ENCODE assay signal across 10 cellular contexts in the genomic region with DNA sequence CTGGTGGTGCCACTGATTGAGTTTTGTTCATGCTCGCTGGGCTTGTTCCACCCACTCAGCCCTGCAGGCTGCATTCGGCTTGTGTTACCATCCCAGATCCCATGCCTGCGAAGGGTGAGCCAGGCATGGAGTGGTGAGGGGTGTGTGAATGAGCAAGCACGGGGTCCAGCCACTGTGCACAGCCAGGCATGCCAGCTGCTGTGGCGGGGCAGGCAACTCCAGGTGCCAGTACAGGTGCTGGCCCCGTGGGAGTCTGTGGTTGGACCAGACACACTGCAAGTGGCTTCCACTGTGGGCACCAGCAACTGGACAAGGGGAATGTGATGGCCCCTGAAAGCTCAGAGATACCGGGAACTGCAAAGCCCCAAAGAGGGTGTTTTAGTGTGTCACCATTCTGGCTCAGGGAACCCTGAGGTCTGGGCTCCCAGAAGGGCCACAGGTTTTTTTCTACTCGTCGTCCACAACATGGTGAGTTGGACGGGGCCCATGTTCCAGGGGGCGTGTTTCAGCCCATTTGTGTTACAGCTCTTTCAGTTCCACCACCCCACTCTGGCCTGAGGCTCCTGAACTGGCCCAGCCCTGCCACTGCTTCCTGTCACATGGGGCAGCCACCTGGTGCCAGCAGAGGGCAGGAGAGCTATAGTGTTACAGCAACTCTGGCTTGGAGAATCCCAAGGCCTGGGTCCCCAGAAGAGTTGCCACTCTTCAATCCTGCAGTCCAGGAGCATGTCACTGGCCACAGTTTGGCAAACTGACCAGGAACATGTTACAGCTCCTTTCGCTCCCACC.
DNase-seq lines count a peak whose midpoint lies in the region; ATAC-seq, FAIRE-seq and TF ChIP-seq lines count a peak whose summit lies in the region.
"Had no signal": no experiment of that assay in that cellular context is flagged by ENCODE, and none has a peak within 500 bp of the region (broad histone marks: within the 10 kb centered on the region; RNA-seq: fewer than 3 reads in every experiment).

No MANE protein-coding gene starts in this region.

- TF ChIP-seq CTCF in H1 (IDR thresholded peaks at IDR 0.05; ENCODE audit: control extremely low read depth in 1 of 3, insufficient read depth in 1 of 3, low read depth in 1 of 3, low read length in 3 of 3) (peak; percentile 70 to 75 (median 72)), gastroesophageal sphincter (IDR thresholded peaks at IDR 0.05) (no peak)

- H3K9me3 ChIP-seq in H1 (ENCODE audit: insufficient read depth in 2 of 2, low read depth in 1 of 2, low read length in 1 of 2), result 0 out of 4 replicates have a peak, but pooled peaks cover 0 to 2% of the 10 kb centered on the region in 2 experiments
- H3K9me3 ChIP-seq in gastroesophageal sphincter, result no peaks in the 10 kb centered on the region

- no peak overlapping the region for H2AK5ac ChIP-seq in H1 (ENCODE audit: low read depth, low read length)

- FAIRE-seq in H1 (lab: Jason Lieb, UNC), result no peak
- FAIRE-seq: A204.1 had no signal

- TF ChIP-seq EP300 in H1 (IDR thresholded peaks at IDR 0.05; ENCODE audit: borderline replicate concordance in 1 of 2, low read depth in 2 of 2, low read length in 2 of 2), result no peak
- TF ChIP-seq EP300 in gastroesophageal sphincter (IDR thresholded peaks at IDR 0.05), result no peak

- H3K79me1 ChIP-seq in H1 (ENCODE audit: low read depth, low read length), result no peaks in the 10 kb centered on the region

- H4K20me1 ChIP-seq in H1 (replicated peaks in 1 of 2; ENCODE audit: control insufficient read depth in 1 of 2, insufficient read depth in 2 of 2, low read length in 2 of 2), result no peaks in the 10 kb centered on the region

- no peak overlapping the region; the same call in 1 of the 2 replicates for H4K8ac ChIP-seq in H1 (ENCODE audit: extremely low read depth, insufficient read depth, low read length)

- H4K5ac ChIP-seq in H1 (ENCODE audit: insufficient read length, low read depth, low read length), result no peak overlapping the region

- H3K14ac ChIP-seq in H1 (ENCODE audit: insufficient read length), result no peak overlapping the region

- POLR2A ChIA-PET in H1 (lab: Charles Lee; ENCODE audit: partially characterized antibody), result no interaction called here

- no peak overlapping the region for H2BK20ac ChIP-seq in H1 (ENCODE audit: low read length)

- H2BK120ac ChIP-seq in H1 (replicated peaks; ENCODE audit: low read depth, low read length), result no peak overlapping the region

- H3K4me1 ChIP-seq in H1 (replicated peaks in 1 of 4; ENCODE audit: control insufficient read depth in 3 of 4, insufficient read depth in 4 of 4, low read length in 3 of 4), result no peaks in the 10 kb centered on the region
- H3K4me1 ChIP-seq in gastroesophageal sphincter, result no peaks in the 10 kb centered on the region

- TF ChIP-seq RAD21 in H1 (IDR thresholded peaks at IDR 0.05 in 1 of 2, conservative IDR thresholded peaks at IDR 0.05 in 1 of 2; ENCODE audit: low read depth in 2 of 2, low read length in 2 of 2), result peak; percentile 78 to 88

- CTCF ChIA-PET in H1 (lab: Charles Lee; ENCODE audit: partially characterized antibody), result interaction anchor here (0.6 to 3.0 kb wide), 17 partner anchors 9 to 699 kb away, joined by 3 to 20 read pairs (median 3); no protein-coding TSS in a partner anchor

- no peak overlapping the region for H3K18ac ChIP-seq in H1 (ENCODE audit: extremely low read depth, low read length)

- 0 out of 2 replicates have a peak overlapping the region, but pooled peaks have one; percentile 13 for H2AFZ ChIP-seq in H1 (ENCODE audit: low read length)

- no peak overlapping the region for H3K56ac ChIP-seq in H1 (replicated peaks; ENCODE audit: insufficient read length, low read depth, low read length)

- 80% methylated on average over 11 of the region's 12 CpGs; no CpG with 5 or more reads in 1 of the 2 experiments for WGBS in H1 (ENCODE audit: extremely low coverage in 1 of 2, insufficient coverage in 1 of 2, insufficient read length in 1 of 2, insufficient replicate concordance in 2 of 2, low coverage in 1 of 2, low lambda C conversion rate in 2 of 2, missing lambda C conversion rate in 1 of 2), 2 experiments
- WGBS in gastroesophageal sphincter (ENCODE audit: low coverage in 1 of 2), 2 donors, result 61 to 91% methylated on average over 4 to 6 of the region's 12 CpGs

- H3K23ac ChIP-seq in H1 (ENCODE audit: insufficient read length), result no peak overlapping the region

- H3K9ac ChIP-seq in H1 (replicated peaks in 1 of 4; ENCODE audit: extremely low read depth in 1 of 4, low read depth in 3 of 4, low read length in 3 of 4), result no peak overlapping the region

- no peak overlapping the region for H4K91ac ChIP-seq in H1 (replicated peaks; ENCODE audit: insufficient read length, low read length)

- H3K79me2 ChIP-seq in H1 (ENCODE audit: control insufficient read depth in 1 of 2, insufficient read depth in 2 of 2, low read length in 2 of 2), result no peaks in the 10 kb centered on the region

- TF ChIP-seq POLR2A in H1 (IDR thresholded peaks at IDR 0.05; ENCODE audit: control extremely low read depth in 1 of 2, low read depth in 2 of 2, low read length in 2 of 2) (no peak), gastroesophageal sphincter (IDR thresholded peaks at IDR 0.05) (no peak)

- H3K4ac ChIP-seq in H1 (replicated peaks; ENCODE audit: insufficient read length, low read depth, low read length), result no peak overlapping the region

- ATAC-seq in GM19467 (IDR thresholded peaks at IDR 0.05; ENCODE audit: unreplicated experiment) (peak; percentile 81), HG03565 (IDR thresholded peaks at IDR 0.05; ENCODE audit: unreplicated experiment) (peak; percentile 65), gastroesophageal sphincter (no peak)

- no peak overlapping the region for H3K4me2 ChIP-seq in H1 (ENCODE audit: insufficient read depth in 1 of 2, low read depth in 2 of 2, low read length in 2 of 2)

- no peaks in the 10 kb centered on the region for H3K23me2 ChIP-seq in H1 (ENCODE audit: low read depth, low read length)

- H3K36me3 ChIP-seq in H1 (ENCODE audit: control insufficient read depth in 2 of 4, insufficient read depth in 4 of 4, low read length in 3 of 4) (no peaks in the 10 kb centered on the region), gastroesophageal sphincter (no peaks in the 10 kb centered on the region)

- no peak overlapping the region for H2BK12ac ChIP-seq in H1 (ENCODE audit: low read depth, low read length)

- no peak overlapping the region for H2BK15ac ChIP-seq in H1 (ENCODE audit: low read length)

- no peak overlapping the region for H2BK5ac ChIP-seq in H1 (ENCODE audit: low read depth, low read length)

- H3K27ac ChIP-seq in H1 (ENCODE audit: low read depth, low read length) (no peak overlapping the region), gastroesophageal sphincter (no peak overlapping the region)

- no peaks in the 10 kb centered on the region for H3K27me3 ChIP-seq in H1 (replicated peaks in 1 of 4; ENCODE audit: control insufficient read depth in 3 of 4, extremely low read depth in 1 of 4, insufficient read depth in 3 of 4, low read length in 3 of 4)
- no peaks in the 10 kb centered on the region for H3K27me3 ChIP-seq in gastroesophageal sphincter

- peak; percentile 40 for DNase-seq in DMS 273 (lab: John Stamatoyannopoulos, UW; ENCODE audit: unreplicated experiment)
- no peak for DNase-seq in DMS 273 treated with DMSO at 0.1 percent for 48 hours (lab: John Stamatoyannopoulos, UW)
- DNase-seq in H1 (ENCODE audit: low read depth in 1 of 2, low spot score in 2 of 2), result peak; percentile 7 to 59
- DNase-seq in occipital lobe (lab: John Stamatoyannopoulos, UW), result no peak
- DNase-seq in stimulated activated CD4-positive, alpha-beta T cell treated with anti-CD3 and anti-CD28 coated beads, Interleukin-12 subunit alpha, Interleukin-12 subunit beta, amount 100 ng/mL, for 4 hours, result no peak
- DNase-seq: NCI-H345 had no signal

- H3K4me3 ChIP-seq in H1 (ENCODE audit: extremely low read depth in 1 of 4, insufficient read depth in 2 of 4, low read depth in 3 of 4, low read length in 4 of 4) (no peak overlapping the region), gastroesophageal sphincter (no peak overlapping the region)

TF ChIP-seq in H1, 55 proteins besides CTCF, POLR2A, EP300 and RAD21:
- TF ChIP-seq CHD1 (IDR thresholded peaks at IDR 0.05; ENCODE audit: low read depth, low read length) (no peak), SP4 (IDR thresholded peaks at IDR 0.05; ENCODE audit: low read length) (no peak), PHF8 (conservative IDR thresholded peaks at IDR 0.05; ENCODE audit: low read depth, low read length) (no peak)
- TF ChIP-seq, protein P1, sequence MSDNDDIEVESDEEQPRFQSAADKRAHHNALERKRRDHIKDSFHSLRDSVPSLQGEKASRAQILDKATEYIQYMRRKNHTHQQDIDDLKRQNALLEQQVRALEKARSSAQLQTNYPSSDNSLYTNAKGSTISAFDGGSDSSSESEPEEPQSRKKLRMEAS (IDR thresholded peaks at IDR 0.05), result 0 out of 2 replicates have a peak, but pooled peaks have one; percentile 40
- TF ChIP-seq, protein P2, sequence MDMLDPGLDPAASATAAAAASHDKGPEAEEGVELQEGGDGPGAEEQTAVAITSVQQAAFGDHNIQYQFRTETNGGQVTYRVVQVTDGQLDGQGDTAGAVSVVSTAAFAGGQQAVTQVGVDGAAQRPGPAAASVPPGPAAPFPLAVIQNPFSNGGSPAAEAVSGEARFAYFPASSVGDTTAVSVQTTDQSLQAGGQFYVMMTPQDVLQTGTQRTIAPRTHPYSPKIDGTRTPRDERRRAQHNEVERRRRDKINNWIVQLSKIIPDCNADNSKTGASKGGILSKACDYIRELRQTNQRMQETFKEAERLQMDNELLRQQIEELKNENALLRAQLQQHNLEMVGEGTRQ (IDR thresholded peaks at IDR 0.05; ENCODE audit: low read length), result peak; percentile 47; the same call in 1 of the 2 replicates

Comparison
In these comparisons a context has a peak if more than half of its experiments do, and no peak if none do; other contexts are left out.
1. DNase-seq: peak in DMS 273 (single experiment) and H1 (2 of 2); none in DMS 273 treated with DMSO at 0.1 percent for 48 hours (single experiment), occipital lobe (single experiment) and stimulated activated CD4-positive, alpha-beta T cell treated with anti-CD3 and anti-CD28 coated beads, Interleukin-12 subunit alpha, Interleukin-12 subunit beta, amount 100 ng/mL, for 4 hours (single experiment).
2. CTCF ChIP-seq: peak in H1 (3 of 3); none in gastroesophageal sphincter (0 of 4).